Comparison of ENCODE assay signal across 22 cellular contexts in the genomic region with DNA sequence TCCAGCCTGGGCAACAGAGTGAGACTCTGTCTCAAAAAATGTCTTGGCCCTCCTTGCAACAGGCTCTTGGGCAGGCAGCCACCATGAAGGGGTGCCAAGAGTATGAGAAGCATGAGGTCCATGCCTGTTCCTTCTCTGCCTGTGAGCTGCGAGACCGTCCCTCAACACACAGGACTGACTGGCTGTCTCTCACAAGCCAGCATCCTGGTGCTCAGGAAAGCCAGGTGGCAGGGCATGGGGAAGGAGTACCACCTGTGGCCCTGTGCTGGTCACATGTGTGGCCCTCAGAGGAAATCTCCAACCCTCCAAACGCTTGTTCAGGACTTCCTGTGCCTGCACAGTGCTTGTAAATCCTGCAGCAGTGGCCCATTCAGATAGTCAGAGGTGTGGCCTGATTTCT.
DNase-seq lines count a peak whose midpoint lies in the region; ATAC-seq, FAIRE-seq and TF ChIP-seq lines count a peak whose summit lies in the region.
"Had no signal": no experiment of that assay in that cellular context is flagged by ENCODE, and none has a peak within 500 bp of the region (broad histone marks: within the 10 kb centered on the region; RNA-seq: fewer than 3 reads in every experiment).

No MANE protein-coding gene starts in this region.

- H3K4me1 ChIP-seq in right atrium auricular region: peaks cover 0 to 19% of the 10 kb centered on the region in 2 donors
- H3K4me1 ChIP-seq in right cardiac atrium (ENCODE audit: control insufficient read depth, insufficient read depth, low read length): no peaks in the 10 kb centered on the region
- H3K4me1 ChIP-seq in upper lobe of left lung: peaks cover 5 to 20% (median 6%) of the 10 kb centered on the region in 4 donors
- no peaks in the 10 kb centered on the region for H3K4me1 ChIP-seq in small intestine (ENCODE audit: control insufficient read depth in 2 of 2, insufficient read depth in 1 of 2, low read depth in 1 of 2, low read length in 1 of 2)
- H3K4me1 ChIP-seq: BE2C had no signal

- no peak overlapping the region; the same call in 1 of the 2 replicates for H3K9ac ChIP-seq in SU-DHL-6 (ENCODE audit: low read length)

- peaks cover 39% of the 10 kb centered on the region; the same call in 1 of the 2 replicates for H3K79me2 ChIP-seq in SU-DHL-6 (ENCODE audit: insufficient read depth, low read length)

- H4K20me1 ChIP-seq in SU-DHL-6 (ENCODE audit: low read depth, low read length): no peaks in the 10 kb centered on the region

- H3K4me3 Mint-ChIP-seq in activated CD8-positive, alpha-beta T cell treated with anti-CD3 and anti-CD28 coated beads for 36 hours: no peak overlapping the region
- H3K4me3 Mint-ChIP-seq: CD8-positive, alpha-beta T cell; HFFc6 had no signal

- intact Hi-C loops in Right ventricle myocardium inferior (cut with DNase I) (no loop called here), right cardiac atrium (cut with DNase I) (no loop called here)
- intact Hi-C loops in activated CD8-positive, alpha-beta T cell treated with anti-CD3 and anti-CD28 coated beads for 36 hours (cut with micrococcal nuclease): no loop called here

- TF ChIP-seq EP300 in upper lobe of left lung (IDR thresholded peaks at IDR 0.05): no peak

- no peaks in the 10 kb centered on the region for H3K27me3 Mint-ChIP-seq in activated CD8-positive, alpha-beta T cell treated with anti-CD3 and anti-CD28 coated beads for 36 hours

- peaks cover 2% of the 10 kb centered on the region for H3K4me1 Mint-ChIP-seq in activated CD8-positive, alpha-beta T cell treated with anti-CD3 and anti-CD28 coated beads for 36 hours (ENCODE audit: low read depth)

- H2AFZ ChIP-seq in SU-DHL-6 (ENCODE audit: low read depth, low read length, severe bottlenecking): no peak overlapping the region

- no peak overlapping the region for H3K4me3 ChIP-seq in right atrium auricular region
- H3K4me3 ChIP-seq in SU-DHL-6 (ENCODE audit: insufficient read depth, low read length, poor library complexity, severe bottlenecking): no peak overlapping the region
- no peak overlapping the region for H3K4me3 ChIP-seq in right cardiac atrium (ENCODE audit: low read length)
- no peak overlapping the region for H3K4me3 ChIP-seq in upper lobe of left lung
- no peak overlapping the region for H3K4me3 ChIP-seq in small intestine (ENCODE audit: low read depth in 1 of 2, low read length in 2 of 2)
- H3K4me3 ChIP-seq: GM12878 had no signal

- TF ChIP-seq POLR2A in upper lobe of left lung (IDR thresholded peaks at IDR 0.05): no peak

- 64% methylated on average over 3 of the region's 3 CpGs for WGBS in right cardiac atrium
- WGBS in upper lobe of left lung, 2 donors: 59 to 78% methylated on average over 3 of the region's 3 CpGs
- WGBS in small intestine, 3 donors: 77 to 85% (median 84%) methylated on average over 3 of the region's 3 CpGs

- POLR2A ChIA-PET in activated CD8-positive, alpha-beta T cell treated with anti-CD3 and anti-CD28 coated beads for 36 hours (lab: Charles Lee): no interaction called here

- H3K9me3 Mint-ChIP-seq in activated CD8-positive, alpha-beta T cell treated with anti-CD3 and anti-CD28 coated beads for 36 hours: no peaks in the 10 kb centered on the region
- H3K9me3 Mint-ChIP-seq: CD8-positive, alpha-beta T cell; HFFc6 had no signal

- H3K36me3 ChIP-seq in right atrium auricular region (peaks cover 9% of the 10 kb centered on the region), SU-DHL-6 (ENCODE audit: low read length) (no peaks in the 10 kb centered on the region), upper lobe of left lung (peaks cover 0 to 6% (median 0%) of the 10 kb centered on the region in 4 donors), small intestine (ENCODE audit: control insufficient read depth in 2 of 2, insufficient read depth in 2 of 2, low read length in 2 of 2) (peaks cover 0 to 2% of the 10 kb centered on the region in 2 donors)

- H3K27me3 ChIP-seq in right atrium auricular region (no peaks in the 10 kb centered on the region), SU-DHL-6 (ENCODE audit: low read length) (no peaks in the 10 kb centered on the region), right cardiac atrium (ENCODE audit: control insufficient read depth, insufficient read depth) (no peaks in the 10 kb centered on the region), upper lobe of left lung (no peaks in the 10 kb centered on the region), small intestine (ENCODE audit: control insufficient read depth in 2 of 2, insufficient read depth in 2 of 2, low read length in 2 of 2) (no peaks in the 10 kb centered on the region)
- H3K27me3 ChIP-seq: BE2C had no signal

- H3K9me3 ChIP-seq in right atrium auricular region (no peaks in the 10 kb centered on the region), SU-DHL-6 (ENCODE audit: insufficient read depth, low read length) (no peaks in the 10 kb centered on the region), right cardiac atrium (ENCODE audit: control insufficient read depth, low read length) (no peaks in the 10 kb centered on the region), upper lobe of left lung (no peaks in the 10 kb centered on the region), small intestine (ENCODE audit: control insufficient read depth, low read depth) (no peaks in the 10 kb centered on the region)
- H3K9me3 ChIP-seq: BE2C had no signal

- peak overlapping the region; percentile 17 for H3K4me2 ChIP-seq in SU-DHL-6 (ENCODE audit: low read depth, low read length, poor library complexity, severe bottlenecking)

- no peaks in the 10 kb centered on the region for H3K9me2 ChIP-seq in SU-DHL-6 (replicated peaks; ENCODE audit: insufficient read depth, low read length)

- no peak overlapping the region for H3K27ac Mint-ChIP-seq in activated CD8-positive, alpha-beta T cell treated with anti-CD3 and anti-CD28 coated beads for 36 hours
- H3K27ac Mint-ChIP-seq: CD8-positive, alpha-beta T cell had no signal

- no peak overlapping the region for H3K27ac ChIP-seq in right atrium auricular region
- H3K27ac ChIP-seq in SU-DHL-6 (ENCODE audit: low read depth, low read length): peak overlapping the region; percentile 47
- H3K27ac ChIP-seq in right cardiac atrium (ENCODE audit: low read length): no peak overlapping the region
- no peak overlapping the region for H3K27ac ChIP-seq in upper lobe of left lung
- H3K27ac ChIP-seq in small intestine (ENCODE audit: low read depth in 1 of 2, low read length in 1 of 2): no peak overlapping the region
- H3K27ac ChIP-seq: 22Rv1 had no signal

- peak; percentile 12 for ATAC-seq in Right ventricle myocardium inferior
- peak; percentile 24 to 25 for ATAC-seq in right cardiac atrium
- ATAC-seq in upper lobe of left lung (ENCODE audit: low FRiP score in 2 of 2): peak; percentile 6 to 49
- ATAC-seq in activated CD8-positive, alpha-beta T cell treated with anti-CD3 and anti-CD28 coated beads for 36 hours: no peak
- ATAC-seq: CD8-positive, alpha-beta T cell; GM12878 had no signal

- no peak for FAIRE-seq in small intestine (lab: Jason Lieb, UNC)
- FAIRE-seq: G401.6, GM12878, GM18507, RCC 7860 had no signal

- no peaks in the 10 kb centered on the region for H3F3A ChIP-seq in SU-DHL-6 (ENCODE audit: insufficient read depth)

- TF ChIP-seq CTCF in right atrium auricular region (IDR thresholded peaks at IDR 0.05): no peak
- TF ChIP-seq CTCF in SU-DHL-6 (IDR thresholded peaks at IDR 0.05; ENCODE audit: insufficient read depth, low read length, poor library complexity, severe bottlenecking): no peak
- no peak for TF ChIP-seq CTCF in upper lobe of left lung (IDR thresholded peaks at IDR 0.05)
- TF ChIP-seq CTCF in activated CD8-positive, alpha-beta T cell treated with anti-CD3 and anti-CD28 coated beads for 36 hours (IDR thresholded peaks at IDR 0.05): no peak

- CTCF ChIA-PET in activated CD8-positive, alpha-beta T cell treated with anti-CD3 and anti-CD28 coated beads for 36 hours (lab: Charles Lee): no interaction called here

- DNase-seq in Right ventricle myocardium inferior (ENCODE audit: missing footprints) (no peak), right atrium auricular region (ENCODE audit: low spot score) (no peak), right cardiac atrium (peak; percentile 58 to 80 (median 61)), upper lobe of left lung (peak in 1 of 2 donors; percentile 63), small intestine (no peak), KG1 (lab: John Stamatoyannopoulos, UW) (no peak)
- no peak for DNase-seq in activated CD8-positive, alpha-beta T cell treated with anti-CD3 and anti-CD28 coated beads for 36 hours
- DNase-seq: BE2C; CD8-positive, alpha-beta T cell; GOT3; HFFc6; KBM-7; NCI-H1092 treated with DMSO at 0.1 percent for 48 hours; NCI-H2227 treated with DMSO at 0.1 percent for 48 hours; NCI-H524; SIG-M5 had no signal

- peaks cover 12% of the 10 kb centered on the region for H3K36me3 Mint-ChIP-seq in activated CD8-positive, alpha-beta T cell treated with anti-CD3 and anti-CD28 coated beads for 36 hours (ENCODE audit: low read depth)

Comparison
In these comparisons a context has a peak if more than half of its experiments do, and no peak if none do; other contexts are left out.
1. DNase-seq: peak in right cardiac atrium (3 of 3); none in Right ventricle myocardium inferior (single experiment), right atrium auricular region (single experiment), activated CD8-positive, alpha-beta T cell treated with anti-CD3 and anti-CD28 coated beads for 36 hours (single experiment), small intestine (single experiment) and KG1 (single experiment).